ENCODE assay signal across 8 cellular contexts in genomic region chr17:50708050-50709000, GRCh38. TPM values are rescaled to one million over a fixed set of nuclear protein-coding genes. Genes with fewer than 3 reads are reported as not detected.
A peak's percentile ranks its signal among the peaks of the same experiment; 100 is the strongest.
DNase-seq lines count a peak whose midpoint lies in the region; ATAC-seq, FAIRE-seq and TF ChIP-seq lines count a peak whose summit lies in the region.

No MANE protein-coding gene starts in this region.

- peak overlapping the region; percentile 89 to 97 (median 94) for H3K4me3 Mint-ChIP-seq in CD4-positive, CD25-positive, alpha-beta regulatory T cell
- peak overlapping the region; percentile 96 for H3K4me3 Mint-ChIP-seq in natural killer cell

- H3K9ac ChIP-seq in SK-N-MC (ENCODE audit: insufficient read length), result peak overlapping the region; percentile 96

- H3K27me3 Mint-ChIP-seq in CD4-positive, CD25-positive, alpha-beta regulatory T cell, result peaks cover 4% of the 10 kb centered on the region
- peaks cover 10 to 11% of the 10 kb centered on the region in 2 donors for H3K27me3 Mint-ChIP-seq in natural killer cell (ENCODE audit: low read depth in 2 of 2)

- POLR2A ChIA-PET in HEK293T (lab: Yijun Ruan, JAX), result interaction anchor here (0.6 to 4.2 kb wide), 16 partner anchors 10 to 167 kb away, joined by 3 to 57 read pairs (median 4); partner anchors contain the start of genes CACNA1G and LUC7L3

- no peaks in the 10 kb centered on the region for H3K27me3 ChIP-seq in CD4-positive, CD25-positive, alpha-beta regulatory T cell (ENCODE audit: control insufficient read depth, insufficient read depth, low read length)
- no peaks in the 10 kb centered on the region for H3K27me3 ChIP-seq in esophagus (ENCODE audit: control insufficient read depth in 1 of 2, insufficient read depth in 2 of 2, low read length in 2 of 2)

- 3 to 4% methylated on average over 6 of the region's 6 CpGs for WGBS in esophagus, 2 donors

- H3K4me3 ChIP-seq in CD4-positive, CD25-positive, alpha-beta regulatory T cell (ENCODE audit: low read depth, low read length), result peak overlapping the region; percentile 98
- H3K4me3 ChIP-seq in SK-N-MC (peak overlapping the region; percentile 84), esophagus (ENCODE audit: low read depth in 1 of 2, low read length in 2 of 2) (peak overlapping the region; percentile 55 to 79)

- CTCF ChIA-PET in HEK293T (lab: Yijun Ruan, JAX), result interaction anchor here (0.8 to 1.6 kb wide), 3 partner anchors 11 to 158 kb away, joined by 3 to 5 read pairs (median 4); partner anchors contain the start of gene LUC7L3

- peak overlapping the region; percentile 93 for H3K27ac ChIP-seq in CD4-positive, CD25-positive, alpha-beta regulatory T cell (ENCODE audit: insufficient read depth, low read length, poor library complexity, severe bottlenecking)
- H3K27ac ChIP-seq in SK-N-MC (peak overlapping the region; percentile 98), esophagus (ENCODE audit: low read depth in 2 of 2, low read length in 1 of 2) (peak overlapping the region; percentile 96 to 97)

- H3K27ac Mint-ChIP-seq in CD4-positive, CD25-positive, alpha-beta regulatory T cell, result peak overlapping the region; percentile 97 to 99 (median 99)
- peak overlapping the region; percentile 95 to 97 for H3K27ac Mint-ChIP-seq in natural killer cell

- H3K4me1 Mint-ChIP-seq in CD4-positive, CD25-positive, alpha-beta regulatory T cell, result peaks cover 10 to 59% (median 39%) of the 10 kb centered on the region in 4 donors
- peaks cover 18 to 21% of the 10 kb centered on the region in 2 donors for H3K4me1 Mint-ChIP-seq in natural killer cell

- H3K4me1 ChIP-seq in CD4-positive, CD25-positive, alpha-beta regulatory T cell (ENCODE audit: control insufficient read depth, insufficient read depth, low read length, poor library complexity, severe bottlenecking), result peaks cover 27% of the 10 kb centered on the region
- H3K4me1 ChIP-seq in esophagus (ENCODE audit: control insufficient read depth in 2 of 2, insufficient read depth in 2 of 2, low read length in 1 of 2), result peaks cover 0 to 4% of the 10 kb centered on the region in 2 donors

- no peak for TF ChIP-seq CTCF in natural killer cell (IDR thresholded peaks at IDR 0.05)

- H3K9me3 ChIP-seq in CD4-positive, CD25-positive, alpha-beta regulatory T cell (ENCODE audit: control insufficient read depth in 2 of 2, low read length in 2 of 2), result no peaks in the 10 kb centered on the region
- H3K9me3 ChIP-seq in SK-N-MC (ENCODE audit: low read depth, low read length), result no peaks in the 10 kb centered on the region
- H3K9me3 ChIP-seq in esophagus (ENCODE audit: control insufficient read depth in 2 of 2, insufficient read depth in 1 of 2, low read depth in 1 of 2, low read length in 1 of 2), result no peaks in the 10 kb centered on the region

- peaks cover 0 to 2% (median 0%) of the 10 kb centered on the region in 7 donors for H3K9me3 Mint-ChIP-seq in CD4-positive, CD25-positive, alpha-beta regulatory T cell
- H3K9me3 Mint-ChIP-seq in natural killer cell, result no peaks in the 10 kb centered on the region

- peaks cover 8% of the 10 kb centered on the region for H3K36me3 Mint-ChIP-seq in CD4-positive, CD25-positive, alpha-beta regulatory T cell
- no peaks in the 10 kb centered on the region for H3K36me3 Mint-ChIP-seq in natural killer cell

- no peak for ATAC-seq in CD4-positive, CD25-positive, alpha-beta regulatory T cell (ENCODE audit: low read depth in 2 of 2)
- no peak for ATAC-seq in natural killer cell
- no peak for ATAC-seq in HG03108 (IDR thresholded peaks at IDR 0.05; ENCODE audit: unreplicated experiment)

- peaks cover 6% of the 10 kb centered on the region for H3K36me3 ChIP-seq in CD4-positive, CD25-positive, alpha-beta regulatory T cell (ENCODE audit: control insufficient read depth, insufficient read depth, low read length)
- peaks cover 16% of the 10 kb centered on the region for H3K36me3 ChIP-seq in SK-N-MC (ENCODE audit: insufficient read depth, low read length)
- H3K36me3 ChIP-seq in esophagus (ENCODE audit: control insufficient read depth in 2 of 2, insufficient read depth in 2 of 2, low read length in 1 of 2), result no peaks in the 10 kb centered on the region

- intact Hi-C loops in natural killer cell (cut with micrococcal nuclease), result no loop called here

- DNase-seq in CD4-positive, CD25-positive, alpha-beta regulatory T cell, result peak in 1 of 3 donors; percentile 31
- DNase-seq in HEK293T (ENCODE audit: extremely low spot score) (no peak), SK-N-MC (ENCODE audit: low read depth, low spot score) (no peak), natural killer cell (no peak), frontal cortex (ENCODE audit: low spot score in 2 of 2) (no peak), DMS114 treated with DMSO at 0.1 percent for 48 hours (lab: John Stamatoyannopoulos, UW; ENCODE audit: unreplicated experiment) (no peak)

- no peak for FAIRE-seq in frontal cortex (lab: Jason Lieb, UNC)

TF ChIP-seq in HEK293T, 16 proteins besides CTCF, POLR2A, EP300 and RAD21:
- TF ChIP-seq PKNOX1 (IDR thresholded peaks at IDR 0.05), result peak; percentile 22; the same call in 1 of the 2 replicates
- no peak for TF ChIP-seq ZNF384 (IDR thresholded peaks at IDR 0.05)
- no peak for TF ChIP-seq FOXA1 (IDR thresholded peaks at IDR 0.05)

RNA-seq across cellular contexts. Expression of gene ANKRD40, which starts 0.6 kb away (rescaled TPM):
- 24.0 TPM for total RNA-seq in CD4-positive, CD25-positive, alpha-beta regulatory T cell
- 1 to 10 TPM; 3.8 to 5.7 (median 4.5) TPM for polyA plus RNA-seq in CD4-positive, CD25-positive, alpha-beta regulatory T cell
- polyA plus RNA-seq in esophagus, result 1 to 10 TPM; 7.2 to 7.5 TPM
- total RNA-seq in natural killer cell (10 to 100 TPM; 22.1 to 32.0 (median 30.8) TPM), frontal cortex (28.9 TPM)

RNA-seq across cellular contexts. Expression of gene LUC7L3, which starts 11.1 kb away (rescaled TPM):
- total RNA-seq in CD4-positive, CD25-positive, alpha-beta regulatory T cell, result 143 TPM
- polyA plus RNA-seq in CD4-positive, CD25-positive, alpha-beta regulatory T cell, result 10 to 100 TPM; 44.9 to 54.0 (median 48.9) TPM
- 10 to 100 TPM; 46.6 to 80.7 TPM for polyA plus RNA-seq in esophagus
- total RNA-seq in natural killer cell, result 100 to 1,000 TPM; 152 to 213 (median 196) TPM
- total RNA-seq in frontal cortex, result 115 TPM

RNA-seq across cellular contexts. Expression of gene ANKRD40CL, which starts 59.0 kb away (rescaled TPM):
- not detected for total RNA-seq in CD4-positive, CD25-positive, alpha-beta regulatory T cell
- not detected for polyA plus RNA-seq in CD4-positive, CD25-positive, alpha-beta regulatory T cell
- polyA plus RNA-seq in esophagus, result not detected
- not detected for total RNA-seq in natural killer cell
- not detected for total RNA-seq in frontal cortex
